Comparison of ENCODE assay signal across 9 cellular contexts in genomic region chr10:29470355-29470705, GRCh38.
DNase-seq lines count a peak whose midpoint lies in the region; ATAC-seq and TF ChIP-seq lines count a peak whose summit lies in the region.
"Had no signal": no experiment of that assay in that cellular context is flagged by ENCODE, and none has a peak within 500 bp of the region (broad histone marks: within the 10 kb centered on the region; RNA-seq: fewer than 3 reads in every experiment).

No MANE protein-coding gene starts in this region.

- H2AFZ ChIP-seq in KMS-11 (ENCODE audit: low read depth) (no peak overlapping the region), neural progenitor cell (replicated peaks) (no peak overlapping the region)

- DNase-seq in D341Med (ENCODE audit: low spot score) (peak; percentile 73), ecto neural progenitor cell (ENCODE audit: low spot score) (peak; percentile 73), neural progenitor cell (ENCODE audit: low spot score) (peak; percentile 69)
- DNase-seq: cortex of kidney had no signal

- TF ChIP-seq CTCF in KMS-11 (conservative IDR thresholded peaks at IDR 0.05; ENCODE audit: low read depth, low read length) (0 out of 2 replicates have a peak, but pooled peaks have one; percentile 36), neural progenitor cell (IDR thresholded peaks at IDR 0.05) (peak; percentile 64)

- no peaks in the 10 kb centered on the region for H3K9me3 ChIP-seq in neural progenitor cell (ENCODE audit: low read depth)

- H3F3A ChIP-seq in neural progenitor cell (ENCODE audit: low read depth), result no peaks in the 10 kb centered on the region

- H3K9ac ChIP-seq in KMS-11, result no peak overlapping the region
- H3K9ac ChIP-seq in neural progenitor cell, result no peak overlapping the region

- H3K36me3 ChIP-seq in KMS-11 (ENCODE audit: insufficient read depth), result no peaks in the 10 kb centered on the region
- peaks cover 4% of the 10 kb centered on the region for H3K36me3 ChIP-seq in neural progenitor cell

- H3K4me1 Mint-ChIP-seq in neural progenitor cell, result peaks cover 19% of the 10 kb centered on the region

- no peaks in the 10 kb centered on the region for H3K27me3 ChIP-seq in KMS-11 (ENCODE audit: insufficient read depth, low read depth)
- no peaks in the 10 kb centered on the region for H3K27me3 ChIP-seq in neural progenitor cell

- H3K27ac ChIP-seq in KMS-11 (no peak overlapping the region), neural progenitor cell (no peak overlapping the region)

- H3K4me2 ChIP-seq in KMS-11, result no peak overlapping the region
- H3K4me2 ChIP-seq in neural progenitor cell, result no peak overlapping the region

- H3K9me3 Mint-ChIP-seq in neural progenitor cell, result no peaks in the 10 kb centered on the region

- H3K4me3 ChIP-seq in KMS-11 (IDR thresholded peaks at IDR 0.05; ENCODE audit: insufficient read depth, low read depth, low read length) (no peak overlapping the region), neural progenitor cell (no peak overlapping the region)

- H3K4me1 ChIP-seq in KMS-11 (ENCODE audit: low read depth, poor library complexity, severe bottlenecking) (no peaks in the 10 kb centered on the region), neural progenitor cell (peaks cover 4% of the 10 kb centered on the region)

- no peak for ATAC-seq in HG03442 (IDR thresholded peaks at IDR 0.05; ENCODE audit: unreplicated experiment)
- ATAC-seq in HG02571 (IDR thresholded peaks at IDR 0.05; ENCODE audit: unreplicated experiment), result no peak
- no peak for ATAC-seq in HG02759 (IDR thresholded peaks at IDR 0.05; ENCODE audit: unreplicated experiment)
- no peak for ATAC-seq in GM18498 (IDR thresholded peaks at IDR 0.05; ENCODE audit: unreplicated experiment)

- no peak overlapping the region for H3K4me3 Mint-ChIP-seq in neural progenitor cell

- H3K79me2 ChIP-seq in KMS-11 (ENCODE audit: insufficient read depth, low read depth), result no peaks in the 10 kb centered on the region
- no peaks in the 10 kb centered on the region for H3K79me2 ChIP-seq in neural progenitor cell (ENCODE audit: low read depth)

- no peak overlapping the region for H3K27ac Mint-ChIP-seq in neural progenitor cell

- no peaks in the 10 kb centered on the region for H4K20me1 ChIP-seq in KMS-11 (ENCODE audit: insufficient read depth)
- H4K20me1 ChIP-seq in neural progenitor cell (ENCODE audit: low read depth), result no peaks in the 10 kb centered on the region

- peaks cover 12% of the 10 kb centered on the region for H3K36me3 Mint-ChIP-seq in neural progenitor cell

- peaks cover 4% of the 10 kb centered on the region for H3K27me3 Mint-ChIP-seq in neural progenitor cell (ENCODE audit: insufficient read depth, low read depth)
